In genomic region chr15:75031773-75032302, GRCh38 we compare ENCODE assay signal across 15 cellular contexts. TPM values are rescaled to one million over a fixed set of nuclear protein-coding genes. Genes with fewer than 3 reads are reported as not detected.
DNase-seq lines count a peak whose midpoint lies in the region; ATAC-seq, FAIRE-seq and TF ChIP-seq lines count a peak whose summit lies in the region.
"Had no signal": no experiment of that assay in that cellular context is flagged by ENCODE, and none has a peak within 500 bp of the region (broad histone marks: within the 10 kb centered on the region; RNA-seq: fewer than 3 reads in every experiment).

No MANE protein-coding gene starts in this region.

- H3K27ac ChIP-seq in A549 (peak overlapping the region; percentile 1 to 26; a peak in 2 of 6 replicates), HUES64 (ENCODE audit: low read depth, low read length) (0 out of 2 replicates have a peak overlapping the region, but pooled peaks have one; percentile 4), left lung (peak overlapping the region; percentile 26 to 83)

- H3K9me3 ChIP-seq in A549 (no peaks in the 10 kb centered on the region), HUES64 (ENCODE audit: insufficient read depth, low read depth, low read length) (no peaks in the 10 kb centered on the region), left lung (no peaks in the 10 kb centered on the region)

- 74% methylated on average over 5 of the region's 5 CpGs for WGBS in A549 (ENCODE audit: missing lambda C conversion rate)
- WGBS in HUES64, result 73% methylated on average over 4 of the region's 5 CpGs

- peaks cover 40% of the 10 kb centered on the region for H3K4me1 ChIP-seq in A549
- H3K4me1 ChIP-seq in HUES64 (ENCODE audit: insufficient read depth, low read length), result peaks cover 11% of the 10 kb centered on the region
- H3K4me1 ChIP-seq in left lung, result peaks cover 25 to 51% of the 10 kb centered on the region in 2 donors

- DNase-seq in A549 (ENCODE audit: low read depth in 1 of 2, low spot score in 1 of 2) (no peak), left lung (no peak), superior temporal gyrus (ENCODE audit: extremely low spot score) (no peak), T-helper 9 cell (no peak)
- DNase-seq in activated T-helper 2 cell treated with anti-CD3 and anti-CD28 coated beads, Interferon-gamma antibody, Interleukin-2, Interleukin-4, amounts not matched to agents 10 μg/mL and 5 μg/mL and 100 μg/mL, durations not matched to agents 14 hours and 24 hours and 36 hours (ENCODE audit: low spot score), result no peak
- DNase-seq in activated naive CD8-positive, alpha-beta T cell treated with anti-CD3 and anti-CD28 coated beads, Interleukin-2, amount 50 U/mL, for 24 hours, result no peak
- DNase-seq: activated B cell treated with CpG ODN at 0.5 μM for 24 hours; activated naive CD8-positive, alpha-beta T cell treated with anti-CD3 and anti-CD28 coated beads for 36 hours; cerebellar nuclear complex; DMS53; NCI-H748 treated with DMSO at 0.1 percent for 48 hours; occipital lobe had no signal

- H3K9ac ChIP-seq in HUES64 (ENCODE audit: low read depth, low read length), result no peak overlapping the region

- H3K36me3 ChIP-seq in HUES64 (ENCODE audit: insufficient read depth, low read length) (peaks cover 8% of the 10 kb centered on the region; the same call in 1 of the 2 replicates), left lung (peaks cover 0 to 3% of the 10 kb centered on the region in 2 donors)

- H3K4me3 Mint-ChIP-seq in activated T-helper 2 cell treated with anti-CD3 and anti-CD28 coated beads, Interferon-gamma antibody, Interleukin-2, Interleukin-4, amounts not matched to agents 10 μg/mL and 5 μg/mL and 100 μg/mL, durations not matched to agents 14 hours and 24 hours and 36 hours (ENCODE audit: low read depth), result no peak overlapping the region
- no peak overlapping the region for H3K4me3 Mint-ChIP-seq in activated naive CD8-positive, alpha-beta T cell treated with anti-CD3 and anti-CD28 coated beads, Interleukin-2, amount 50 U/mL, for 24 hours
- H3K4me3 Mint-ChIP-seq: activated B cell treated with CpG ODN at 0.5 μM for 24 hours; activated naive CD8-positive, alpha-beta T cell treated with anti-CD3 and anti-CD28 coated beads for 36 hours had no signal

- H3K4me1 Mint-ChIP-seq in activated T-helper 2 cell treated with anti-CD3 and anti-CD28 coated beads, Interferon-gamma antibody, Interleukin-2, Interleukin-4, amounts not matched to agents 10 μg/mL and 5 μg/mL and 100 μg/mL, durations not matched to agents 14 hours and 24 hours and 36 hours (ENCODE audit: low read depth), result peaks cover 40% of the 10 kb centered on the region
- peaks cover 34% of the 10 kb centered on the region for H3K4me1 Mint-ChIP-seq in activated naive CD8-positive, alpha-beta T cell treated with anti-CD3 and anti-CD28 coated beads, Interleukin-2, amount 50 U/mL, for 24 hours

- H3K4me3 ChIP-seq in A549 (no peak overlapping the region), HUES64 (ENCODE audit: low read length) (no peak overlapping the region), left lung (no peak overlapping the region)

- peaks cover 26% of the 10 kb centered on the region for H3K36me3 Mint-ChIP-seq in activated T-helper 2 cell treated with anti-CD3 and anti-CD28 coated beads, Interferon-gamma antibody, Interleukin-2, Interleukin-4, amounts not matched to agents 10 μg/mL and 5 μg/mL and 100 μg/mL, durations not matched to agents 14 hours and 24 hours and 36 hours (ENCODE audit: low read depth)
- peaks cover 22% of the 10 kb centered on the region for H3K36me3 Mint-ChIP-seq in activated naive CD8-positive, alpha-beta T cell treated with anti-CD3 and anti-CD28 coated beads, Interleukin-2, amount 50 U/mL, for 24 hours (ENCODE audit: low read depth)

- CTCF ChIA-PET in A549 (lab: Yijun Ruan, JAX), result interaction anchor here (1.2 to 10.8 kb wide), 5 partner anchors 144 to 276 kb away, joined by 6 to 324 read pairs (median 43); no protein-coding TSS in a partner anchor

- H3K4me2 ChIP-seq in A549, result peak overlapping the region; percentile 9; the same call in 1 of the 3 replicates

- TF ChIP-seq EP300 in A549 (IDR thresholded peaks at IDR 0.05), result no peak

- TF ChIP-seq CTCF in A549 (IDR thresholded peaks at IDR 0.05), result no peak
- no peak for TF ChIP-seq CTCF in left lung (IDR thresholded peaks at IDR 0.05)

- POLR2A ChIA-PET in A549 (lab: Yijun Ruan, JAX), result no interaction called here

- H3K9me3 Mint-ChIP-seq in activated T-helper 2 cell treated with anti-CD3 and anti-CD28 coated beads, Interferon-gamma antibody, Interleukin-2, Interleukin-4, amounts not matched to agents 10 μg/mL and 5 μg/mL and 100 μg/mL, durations not matched to agents 14 hours and 24 hours and 36 hours, result no peaks in the 10 kb centered on the region
- H3K9me3 Mint-ChIP-seq in activated naive CD8-positive, alpha-beta T cell treated with anti-CD3 and anti-CD28 coated beads, Interleukin-2, amount 50 U/mL, for 24 hours, result no peaks in the 10 kb centered on the region
- H3K9me3 Mint-ChIP-seq: activated B cell treated with CpG ODN at 0.5 μM for 24 hours; activated naive CD8-positive, alpha-beta T cell treated with anti-CD3 and anti-CD28 coated beads for 36 hours had no signal

- intact Hi-C loops in activated T-helper 2 cell treated with anti-CD3 and anti-CD28 coated beads, Interferon-gamma antibody, Interleukin-2, Interleukin-4, amounts not matched to agents 10 μg/mL and 5 μg/mL and 100 μg/mL, durations not matched to agents 14 hours and 24 hours and 36 hours (cut with micrococcal nuclease), result no loop called here
- intact Hi-C loops in left lung (cut with DNase I), result loop anchor here in 1 of 2 donors (10.0 kb wide), 1 partner anchor 173 kb away; the partner anchor contains the start of gene C15orf39

- no peak for TF ChIP-seq POLR2A in A549 (IDR thresholded peaks at IDR 0.05; ENCODE audit: low read length)

- no peak for TF ChIP-seq RAD21 in A549 (conservative IDR thresholded peaks at IDR 0.05 in 1 of 2, IDR thresholded peaks at IDR 0.05 in 1 of 2)

- no peak for FAIRE-seq in A549 (lab: Jason Lieb, UNC)

- H3K27me3 Mint-ChIP-seq in activated T-helper 2 cell treated with anti-CD3 and anti-CD28 coated beads, Interferon-gamma antibody, Interleukin-2, Interleukin-4, amounts not matched to agents 10 μg/mL and 5 μg/mL and 100 μg/mL, durations not matched to agents 14 hours and 24 hours and 36 hours (ENCODE audit: low read depth), result no peaks in the 10 kb centered on the region
- H3K27me3 Mint-ChIP-seq in activated naive CD8-positive, alpha-beta T cell treated with anti-CD3 and anti-CD28 coated beads, Interleukin-2, amount 50 U/mL, for 24 hours, result no peaks in the 10 kb centered on the region
- H3K27me3 Mint-ChIP-seq: activated B cell treated with CpG ODN at 0.5 μM for 24 hours; activated naive CD8-positive, alpha-beta T cell treated with anti-CD3 and anti-CD28 coated beads for 36 hours had no signal

- ATAC-seq in A549, result no peak
- ATAC-seq in left lung, result no peak
- ATAC-seq in activated naive CD8-positive, alpha-beta T cell treated with anti-CD3 and anti-CD28 coated beads, Interleukin-2, amount 50 U/mL, for 24 hours, result no peak
- ATAC-seq in GM21529 (IDR thresholded peaks at IDR 0.05; ENCODE audit: unreplicated experiment), result no peak
- ATAC-seq: Right ventricle myocardium inferior had no signal

- peak overlapping the region; percentile 26 for H3K27ac Mint-ChIP-seq in activated T-helper 2 cell treated with anti-CD3 and anti-CD28 coated beads, Interferon-gamma antibody, Interleukin-2, Interleukin-4, amounts not matched to agents 10 μg/mL and 5 μg/mL and 100 μg/mL, durations not matched to agents 14 hours and 24 hours and 36 hours
- H3K27ac Mint-ChIP-seq in activated naive CD8-positive, alpha-beta T cell treated with anti-CD3 and anti-CD28 coated beads, Interleukin-2, amount 50 U/mL, for 24 hours, result no peak overlapping the region
- H3K27ac Mint-ChIP-seq: activated B cell treated with CpG ODN at 0.5 μM for 24 hours; activated naive CD8-positive, alpha-beta T cell treated with anti-CD3 and anti-CD28 coated beads for 36 hours had no signal

- H3K27me3 ChIP-seq in HUES64 (ENCODE audit: insufficient read depth, low read length) (no peaks in the 10 kb centered on the region), left lung (no peaks in the 10 kb centered on the region)

TF ChIP-seq in A549, 52 proteins besides CTCF, POLR2A, EP300 and RAD21:
- TF ChIP-seq MAFK (IDR thresholded peaks at IDR 0.05; ENCODE audit: partially characterized antibody), result peak; percentile 24
- TF ChIP-seq HEYL (CRISPR knock-in tag; IDR thresholded peaks at IDR 0.05), result no peak
- no peak for TF ChIP-seq RFX5 (IDR thresholded peaks at IDR 0.05)

RNA-seq across cellular contexts. Expression of gene PPCDC, which starts 8.4 kb away (rescaled TPM):
- 14.5 and 18.2 TPM in 2 replicates for polyA plus RNA-seq in A549 (2011; rRNA removed)
- 43.2 and 51.2 TPM in 2 replicates for polyA plus RNA-seq in A549 (2012; cell fraction: cytosol; rRNA removed)
- 63.8 and 66.7 TPM in 2 replicates for polyA plus RNA-seq in A549 (2012; cell fraction: nucleus; rRNA removed)
- polyA plus RNA-seq in A549 (2017; fragmentation: RNase III; extraction: RNeasy Plus Mini Kit Qiagen cat#74134 plus additional on column Dnase treatment), result 18.5 to 19.9 TPM (median 19.9 TPM) in 3 replicates
- 19.5 and 21.4 TPM in 2 replicates for polyA minus RNA-seq in A549 (2011; rRNA and poly(A)+ RNA removed)
- polyA plus RNA-seq in HUES64 (2013, experiment 1 of 2), result 12.9 TPM
- 13.6 TPM for polyA plus RNA-seq in HUES64 (2013, experiment 2 of 2)
- total RNA-seq in activated T-helper 2 cell treated with anti-CD3 and anti-CD28 coated beads, Interferon-gamma antibody, Interleukin-2, Interleukin-4, amounts not matched to agents 10 μg/mL and 5 μg/mL and 100 μg/mL, durations not matched to agents 14 hours and 24 hours and 36 hours, result 28.4 and 31.0 TPM in 2 replicates
- total RNA-seq in left lung, result 10 to 100 TPM; 13.2 to 14.1 TPM

RNA-seq across cellular contexts. Expression of gene SCAMP5, which starts 36.5 kb away (rescaled TPM):
- 10.5 and 11.8 TPM in 2 replicates for polyA plus RNA-seq in A549 (2011; rRNA removed)
- polyA plus RNA-seq in A549 (2012; cell fraction: cytosol; rRNA removed), result 11.2 and 15.3 TPM in 2 replicates
- 18.2 and 23.6 TPM in 2 replicates for polyA plus RNA-seq in A549 (2012; cell fraction: nucleus; rRNA removed)
- polyA plus RNA-seq in A549 (2017; fragmentation: RNase III; extraction: RNeasy Plus Mini Kit Qiagen cat#74134 plus additional on column Dnase treatment), result 13.7 to 16.2 TPM (median 15.0 TPM) in 3 replicates
- 14.0 and 17.4 TPM in 2 replicates for polyA minus RNA-seq in A549 (2011; rRNA and poly(A)+ RNA removed)
- 25.0 TPM for polyA plus RNA-seq in HUES64 (2013, experiment 1 of 2)
- polyA plus RNA-seq in HUES64 (2013, experiment 2 of 2), result 29.3 TPM
- total RNA-seq in activated T-helper 2 cell treated with anti-CD3 and anti-CD28 coated beads, Interferon-gamma antibody, Interleukin-2, Interleukin-4, amounts not matched to agents 10 μg/mL and 5 μg/mL and 100 μg/mL, durations not matched to agents 14 hours and 24 hours and 36 hours, result 0.89 and 0.99 TPM in 2 replicates
- total RNA-seq in left lung, result 10 to 100 TPM in 1 of 2 donors, 1 to 10 TPM in 1; 1.9 to 20.1 TPM

Comparison
In these comparisons a context has a peak if more than half of its experiments do, and no peak if none do; other contexts are left out.
1. H3K27ac ChIP-seq: peak in every context shown above with its lines; median percentile 54 in left lung; 14 in A549; 4 in HUES64.